ENCODE assay signal across 11 cellular contexts in the genomic region with DNA sequence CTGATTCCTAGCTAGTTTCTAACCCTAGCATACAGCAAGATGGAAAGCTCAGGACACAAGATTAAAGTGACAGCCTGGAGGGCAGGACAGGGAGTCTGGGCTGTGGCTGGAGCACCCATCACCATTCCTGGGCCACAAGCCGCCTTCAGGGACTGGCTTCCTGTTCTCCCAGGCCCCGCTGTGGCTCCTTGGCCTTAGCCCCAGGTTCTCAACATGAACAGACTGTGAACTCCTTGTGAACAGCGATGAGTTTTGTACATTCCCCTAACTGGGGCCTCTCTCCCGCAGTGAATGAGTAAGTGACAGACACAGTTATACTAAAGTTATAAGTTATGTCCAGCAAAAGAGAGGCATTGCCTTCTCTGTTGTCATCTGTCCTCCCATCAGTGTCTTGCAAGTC. TPM values are rescaled to one million over a fixed set of nuclear protein-coding genes. Genes with fewer than 3 reads are reported as not detected.
DNase-seq lines count a peak whose midpoint lies in the region; ATAC-seq and TF ChIP-seq lines count a peak whose summit lies in the region.
"Had no signal": no experiment of that assay in that cellular context is flagged by ENCODE, and none has a peak within 500 bp of the region (broad histone marks: within the 10 kb centered on the region; RNA-seq: fewer than 3 reads in every experiment).

No MANE protein-coding gene starts in this region.

- H3K27me3 Mint-ChIP-seq in activated CD4-positive, alpha-beta T cell treated with anti-CD3 and anti-CD28 coated beads, Interleukin-2, amount 10 ng/mL, durations not matched to agents 7 days and 5 days: peaks cover 36% of the 10 kb centered on the region
- peaks cover 23% of the 10 kb centered on the region for H3K27me3 Mint-ChIP-seq in stimulated activated naive CD8-positive, alpha-beta T cell treated with anti-CD3 and anti-CD28 coated beads, Interleukin-15, amount 100 ng/mL, for 72 hours

- H3K36me3 ChIP-seq in effector memory CD4-positive, alpha-beta T cell (ENCODE audit: control insufficient read depth, insufficient read depth, low read length): no peaks in the 10 kb centered on the region
- no peaks in the 10 kb centered on the region for H3K36me3 ChIP-seq in mucosa of descending colon (ENCODE audit: low read depth)
- no peaks in the 10 kb centered on the region for H3K36me3 ChIP-seq in heart left ventricle
- H3K36me3 ChIP-seq: neural progenitor cell had no signal

- 75 to 80% (median 79%) methylated on average over 4 of the region's 4 CpGs for WGBS in heart left ventricle, 4 donors

- no peaks in the 10 kb centered on the region for H3K27me3 ChIP-seq in effector memory CD4-positive, alpha-beta T cell (replicated peaks; ENCODE audit: control insufficient read depth, insufficient read depth, low read length, poor library complexity, severe bottlenecking)
- peaks cover 0 to 6% (median 0%) of the 10 kb centered on the region in 9 donors for H3K27me3 ChIP-seq in heart left ventricle
- H3K27me3 ChIP-seq: neural progenitor cell had no signal

- H3K9me3 Mint-ChIP-seq in activated CD4-positive, alpha-beta T cell treated with anti-CD3 and anti-CD28 coated beads, Interleukin-2, amount 10 ng/mL, durations not matched to agents 7 days and 5 days: no peaks in the 10 kb centered on the region
- H3K9me3 Mint-ChIP-seq in stimulated activated naive CD8-positive, alpha-beta T cell treated with anti-CD3 and anti-CD28 coated beads, Interleukin-15, amount 100 ng/mL, for 72 hours: no peaks in the 10 kb centered on the region
- H3K9me3 Mint-ChIP-seq: neural progenitor cell had no signal

- POLR2A ChIA-PET in activated CD4-positive, alpha-beta T cell treated with anti-CD3 and anti-CD28 coated beads, Interleukin-2, amount 10 ng/mL, durations not matched to agents 7 days and 5 days (lab: Charles Lee): interaction anchor here (0.8 kb wide), 1 partner anchor 30 kb away, joined by 3 read pairs; no protein-coding TSS in a partner anchor

- H3K36me3 Mint-ChIP-seq in activated CD4-positive, alpha-beta T cell treated with anti-CD3 and anti-CD28 coated beads, Interleukin-2, amount 10 ng/mL, durations not matched to agents 7 days and 5 days (ENCODE audit: low read depth): peaks cover 7% of the 10 kb centered on the region
- H3K36me3 Mint-ChIP-seq: neural progenitor cell had no signal

- TF ChIP-seq POLR2A in heart left ventricle (IDR thresholded peaks at IDR 0.05): no peak

- DNase-seq in activated CD4-positive, alpha-beta T cell treated with anti-CD3 and anti-CD28 coated beads, Interleukin-2, amount 10 ng/mL, durations not matched to agents 7 days and 5 days: no peak
- no peak for DNase-seq in activated CD4-positive, alpha-beta T cell treated with anti-CD3 and anti-CD28 coated beads for 48 hours
- DNase-seq in RPMI7951 (ENCODE audit: low read depth) (peak; percentile 24), mucosa of descending colon (no peak), NCI-H2227 treated with DMSO at 0.1 percent for 48 hours (lab: John Stamatoyannopoulos, UW) (no peak), heart left ventricle (no peak)
- no peak for DNase-seq in effector memory CD4-positive, alpha-beta T cell
- DNase-seq in stimulated activated naive CD8-positive, alpha-beta T cell treated with anti-CD3 and anti-CD28 coated beads, Interleukin-15, amount 100 ng/mL, for 72 hours: no peak
- DNase-seq: kidney had no signal

- H3K9me3 ChIP-seq in effector memory CD4-positive, alpha-beta T cell (ENCODE audit: control insufficient read depth, low read length): no peaks in the 10 kb centered on the region
- no peaks in the 10 kb centered on the region for H3K9me3 ChIP-seq in mucosa of descending colon
- H3K9me3 ChIP-seq in heart left ventricle: no peaks in the 10 kb centered on the region

- H3K27ac Mint-ChIP-seq in activated CD4-positive, alpha-beta T cell treated with anti-CD3 and anti-CD28 coated beads, Interleukin-2, amount 10 ng/mL, durations not matched to agents 7 days and 5 days: peak overlapping the region; percentile 97
- H3K27ac Mint-ChIP-seq in stimulated activated naive CD8-positive, alpha-beta T cell treated with anti-CD3 and anti-CD28 coated beads, Interleukin-15, amount 100 ng/mL, for 72 hours: no peak overlapping the region

- H3K4me1 ChIP-seq in effector memory CD4-positive, alpha-beta T cell (ENCODE audit: control insufficient read depth, insufficient read depth, low read length, poor library complexity, severe bottlenecking): peaks cover 49% of the 10 kb centered on the region
- H3K4me1 ChIP-seq in mucosa of descending colon (ENCODE audit: low read depth): no peaks in the 10 kb centered on the region
- H3K4me1 ChIP-seq in heart left ventricle: peaks cover 0 to 33% (median 0%) of the 10 kb centered on the region in 12 donors
- H3K4me1 ChIP-seq: neural progenitor cell had no signal

- H3K4me1 Mint-ChIP-seq in activated CD4-positive, alpha-beta T cell treated with anti-CD3 and anti-CD28 coated beads, Interleukin-2, amount 10 ng/mL, durations not matched to agents 7 days and 5 days: peaks cover 69% of the 10 kb centered on the region
- peaks cover 76% of the 10 kb centered on the region for H3K4me1 Mint-ChIP-seq in stimulated activated naive CD8-positive, alpha-beta T cell treated with anti-CD3 and anti-CD28 coated beads, Interleukin-15, amount 100 ng/mL, for 72 hours

- peak; percentile 0 for ATAC-seq in stimulated activated naive CD8-positive, alpha-beta T cell treated with anti-CD3 and anti-CD28 coated beads, Interleukin-15, amount 100 ng/mL, for 72 hours
- ATAC-seq in mucosa of descending colon (no peak), heart left ventricle (no peak)

- peak overlapping the region; percentile 47 for H3K4me3 ChIP-seq in effector memory CD4-positive, alpha-beta T cell (ENCODE audit: insufficient read depth, low read depth, low read length, poor library complexity, severe bottlenecking)
- no peak overlapping the region for H3K4me3 ChIP-seq in mucosa of descending colon
- H3K4me3 ChIP-seq in heart left ventricle: no peak overlapping the region
- H3K4me3 ChIP-seq: neural progenitor cell had no signal

- no peak for TF ChIP-seq CTCF in mucosa of descending colon (IDR thresholded peaks at IDR 0.05)
- no peak for TF ChIP-seq CTCF in heart left ventricle (IDR thresholded peaks at IDR 0.05)

- peak overlapping the region; percentile 72 for H3K27ac ChIP-seq in effector memory CD4-positive, alpha-beta T cell (ENCODE audit: insufficient read depth, low read length, poor library complexity, severe bottlenecking)
- peak overlapping the region in 1 of 12 donors; percentile 2 for H3K27ac ChIP-seq in heart left ventricle
- H3K27ac ChIP-seq: neural progenitor cell had no signal

- peak overlapping the region; percentile 81 for H3K4me3 Mint-ChIP-seq in activated CD4-positive, alpha-beta T cell treated with anti-CD3 and anti-CD28 coated beads, Interleukin-2, amount 10 ng/mL, durations not matched to agents 7 days and 5 days
- H3K4me3 Mint-ChIP-seq in stimulated activated naive CD8-positive, alpha-beta T cell treated with anti-CD3 and anti-CD28 coated beads, Interleukin-15, amount 100 ng/mL, for 72 hours: peak overlapping the region; percentile 97 to 100
- H3K4me3 Mint-ChIP-seq: neural progenitor cell had no signal

- intact Hi-C loops in mucosa of descending colon (cut with DNase I, micrococcal nuclease) (loop anchor here (10.0 kb wide), 2 partner anchors 197 to 287 kb away; no protein-coding TSS in a partner anchor), heart left ventricle (cut with DNase I) (loop anchor here in 3 of 10 donors (5.0 to 10.0 kb wide), 4 partner anchors 147 to 377 kb away; no protein-coding TSS in a partner anchor)

- CTCF ChIA-PET in activated CD4-positive, alpha-beta T cell treated with anti-CD3 and anti-CD28 coated beads, Interleukin-2, amount 10 ng/mL, durations not matched to agents 7 days and 5 days (lab: Charles Lee): interaction anchor here (0.7 to 3.5 kb wide), 7 partner anchors 10 to 183 kb away, joined by 3 to 21 read pairs (median 5); no protein-coding TSS in a partner anchor

RNA-seq across cellular contexts. Expression of gene SLC14A1, which starts 35.9 kb away (rescaled TPM):
- total RNA-seq in activated CD4-positive, alpha-beta T cell treated with anti-CD3 and anti-CD28 coated beads, Interleukin-2, amount 10 ng/mL, durations not matched to agents 7 days and 5 days: 1 to 10 TPM; 7.3 to 8.7 TPM
- 28.6 and 43.4 TPM in 2 replicates for total RNA-seq in RPMI7951 (2014; rRNA removed; shearing (Covaris generic))
- total RNA-seq in mucosa of descending colon (1 to 10 TPM in 2 of 3 donors, under 1 TPM in 1; 0.46 to 1.1 (median 1.1) TPM), heart left ventricle (10 to 100 TPM in 8 of 9 donors, 1 to 10 TPM in 1; 8.9 to 50.1 (median 19.4) TPM)
- 10 to 100 TPM in 1 of 2 donors, 1 to 10 TPM in 1; 7.1 to 16.0 TPM for polyA plus RNA-seq in heart left ventricle
- total RNA-seq: A673 had no signal
